8 cellular contexts compared by ENCODE assay signal in the genomic region with DNA sequence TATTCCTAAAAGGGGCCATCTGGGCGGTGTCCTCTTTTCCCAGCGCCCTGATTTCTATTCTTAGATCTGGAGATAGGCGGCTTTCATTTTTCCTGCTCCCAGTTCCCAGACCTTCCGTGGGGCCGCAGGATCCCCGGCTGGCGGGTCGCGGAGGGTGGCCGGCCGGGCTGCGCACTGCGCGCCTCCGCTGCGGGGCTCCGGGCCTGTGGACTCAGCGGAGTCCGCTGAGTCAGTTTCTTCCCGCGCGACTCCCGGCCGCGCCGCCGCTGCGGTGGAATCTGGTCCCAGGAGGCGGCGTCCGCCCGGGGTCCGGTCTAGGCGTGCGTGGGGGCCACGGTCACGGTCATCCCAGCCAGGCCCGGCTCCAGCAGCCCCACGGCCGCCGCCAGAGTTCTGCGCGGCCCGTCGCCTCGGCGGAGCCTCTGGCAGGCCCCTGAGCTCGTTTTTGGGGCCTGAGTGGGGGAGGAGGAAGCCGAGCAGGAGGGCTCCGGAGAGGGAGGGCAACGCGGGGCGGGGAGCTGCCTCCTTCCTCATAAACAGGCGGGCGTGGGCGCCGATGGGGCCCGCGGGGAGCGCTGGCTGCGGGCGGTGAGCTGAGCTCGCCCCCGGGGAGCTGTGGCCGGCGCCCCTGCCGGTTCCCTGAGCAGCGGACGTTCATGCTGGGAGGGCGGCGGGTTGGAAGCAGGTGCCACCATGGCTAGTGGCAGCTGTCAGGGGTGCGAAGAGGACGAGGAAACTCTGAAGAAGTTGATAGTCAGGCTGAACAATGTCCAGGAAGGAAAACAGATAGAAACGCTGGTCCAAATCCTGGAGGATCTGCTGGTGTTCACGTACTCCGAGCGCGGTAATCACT. TPM values are rescaled to one million over a fixed set of nuclear protein-coding genes. Genes with fewer than 3 reads are reported as not detected.
DNase-seq lines count a peak whose midpoint lies in the region; ATAC-seq and TF ChIP-seq lines count a peak whose summit lies in the region.

Gene LRRK2, plus strand, starts transcription at position 559 of the 853 bp plus-strand sequence. Its CDS starts 135 bp downstream, at position 694.

- H3K36me3 Mint-ChIP-seq in chondrocyte (ENCODE audit: low read depth), result no peaks in the 10 kb centered on the region

- no peak for TF ChIP-seq RAD21 in Ishikawa (IDR thresholded peaks at IDR 0.05; ENCODE audit: low read depth)

- peak within 1 kb of the TSS; percentile 60 for H3K4me3 Mint-ChIP-seq in chondrocyte (ENCODE audit: unreplicated experiment)

- TF ChIP-seq EP300 in Ishikawa (IDR thresholded peaks at IDR 0.05; ENCODE audit: borderline replicate concordance), result no peak

- peaks cover 10% of the 10 kb centered on the region for H3K4me1 Mint-ChIP-seq in chondrocyte (ENCODE audit: low read depth)

- DNase-seq in ELR (ENCODE audit: low read depth), result peak; percentile 66
- DNase-seq in chondrocyte (ENCODE audit: low spot score), result peak; percentile 75
- peak; percentile 89 for DNase-seq in left kidney (ENCODE audit: low read depth, low spot score)
- peak; percentile 26 for DNase-seq in stimulated activated CD4-positive, alpha-beta T cell treated with anti-CD3 and anti-CD28 coated beads, Interleukin-4, amount 100 ng/mL, for 1 hour
- DNase-seq in NCI-H2029 treated with DMSO at 0.1 percent for 48 hours (lab: John Stamatoyannopoulos, UW), result no peak

- peak; percentile 44 for TF ChIP-seq CTCF in chondrocyte (IDR thresholded peaks at IDR 0.05)

- peak; percentile 48 for ATAC-seq in GM21576 (IDR thresholded peaks at IDR 0.05; ENCODE audit: unreplicated experiment)
- peak; percentile 46 to 67 for ATAC-seq in activated CD4-positive, CD25-positive, alpha-beta regulatory T cell treated with anti-CD3 and anti-CD28 coated beads, Interleukin-2, amount 50 U/mL, for 24 hours

- peaks cover 33% of the 10 kb centered on the region for H3K27me3 Mint-ChIP-seq in chondrocyte (ENCODE audit: low read depth)

- H3K27ac Mint-ChIP-seq in chondrocyte (ENCODE audit: unreplicated experiment), result no peak within 1 kb of the TSS

- H3K9me3 Mint-ChIP-seq in chondrocyte (ENCODE audit: low read depth), result peaks cover 2% of the 10 kb centered on the region

TF ChIP-seq in Ishikawa, 13 proteins besides CTCF, POLR2A, EP300 and RAD21:
- TF ChIP-seq TAF1 (IDR thresholded peaks at IDR 0.05; ENCODE audit: low read depth) (peak; percentile 15), USF1 (IDR thresholded peaks at IDR 0.05) (no peak; the same call in 1 of the 2 replicates), TEAD4 (IDR thresholded peaks at IDR 0.05) (peak; percentile 27; the same call in 1 of the 2 replicates), FOXM1 (IDR thresholded peaks at IDR 0.05; ENCODE audit: borderline replicate concordance, low read depth) (no peak), CEBPB (IDR thresholded peaks at IDR 0.05) (no peak), ZBTB7A (IDR thresholded peaks at IDR 0.05; ENCODE audit: low read depth) (0 out of 2 replicates have a peak, but pooled peaks have one; percentile 58), EGR1 (IDR thresholded peaks at IDR 0.05) (no peak), CREB1 (IDR thresholded peaks at IDR 0.05; ENCODE audit: low read depth) (no peak), YY1 (IDR thresholded peaks at IDR 0.05; ENCODE audit: low read depth) (peak; percentile 59; the same call in 1 of the 2 replicates), TCF12 (IDR thresholded peaks at IDR 0.05; ENCODE audit: low read depth) (peak; percentile 65), NFIC (IDR thresholded peaks at IDR 0.05) (peak; percentile 28; the same call in 1 of the 2 replicates)
- TF ChIP-seq, protein P1, sequence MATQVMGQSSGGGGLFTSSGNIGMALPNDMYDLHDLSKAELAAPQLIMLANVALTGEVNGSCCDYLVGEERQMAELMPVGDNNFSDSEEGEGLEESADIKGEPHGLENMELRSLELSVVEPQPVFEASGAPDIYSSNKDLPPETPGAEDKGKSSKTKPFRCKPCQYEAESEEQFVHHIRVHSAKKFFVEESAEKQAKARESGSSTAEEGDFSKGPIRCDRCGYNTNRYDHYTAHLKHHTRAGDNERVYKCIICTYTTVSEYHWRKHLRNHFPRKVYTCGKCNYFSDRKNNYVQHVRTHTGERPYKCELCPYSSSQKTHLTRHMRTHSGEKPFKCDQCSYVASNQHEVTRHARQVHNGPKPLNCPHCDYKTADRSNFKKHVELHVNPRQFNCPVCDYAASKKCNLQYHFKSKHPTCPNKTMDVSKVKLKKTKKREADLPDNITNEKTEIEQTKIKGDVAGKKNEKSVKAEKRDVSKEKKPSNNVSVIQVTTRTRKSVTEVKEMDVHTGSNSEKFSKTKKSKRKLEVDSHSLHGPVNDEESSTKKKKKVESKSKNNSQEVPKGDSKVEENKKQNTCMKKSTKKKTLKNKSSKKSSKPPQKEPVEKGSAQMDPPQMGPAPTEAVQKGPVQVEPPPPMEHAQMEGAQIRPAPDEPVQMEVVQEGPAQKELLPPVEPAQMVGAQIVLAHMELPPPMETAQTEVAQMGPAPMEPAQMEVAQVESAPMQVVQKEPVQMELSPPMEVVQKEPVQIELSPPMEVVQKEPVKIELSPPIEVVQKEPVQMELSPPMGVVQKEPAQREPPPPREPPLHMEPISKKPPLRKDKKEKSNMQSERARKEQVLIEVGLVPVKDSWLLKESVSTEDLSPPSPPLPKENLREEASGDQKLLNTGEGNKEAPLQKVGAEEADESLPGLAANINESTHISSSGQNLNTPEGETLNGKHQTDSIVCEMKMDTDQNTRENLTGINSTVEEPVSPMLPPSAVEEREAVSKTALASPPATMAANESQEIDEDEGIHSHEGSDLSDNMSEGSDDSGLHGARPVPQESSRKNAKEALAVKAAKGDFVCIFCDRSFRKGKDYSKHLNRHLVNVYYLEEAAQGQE (IDR thresholded peaks at IDR 0.05; ENCODE audit: low read depth), result peak; percentile 34; the same call in 1 of the 2 replicates
- TF ChIP-seq, protein P2, sequence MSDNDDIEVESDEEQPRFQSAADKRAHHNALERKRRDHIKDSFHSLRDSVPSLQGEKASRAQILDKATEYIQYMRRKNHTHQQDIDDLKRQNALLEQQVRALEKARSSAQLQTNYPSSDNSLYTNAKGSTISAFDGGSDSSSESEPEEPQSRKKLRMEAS (IDR thresholded peaks at IDR 0.05), result peak; percentile 97
TF ChIP-seq in Ishikawa: peak in this region for 8.

RNA-seq across cellular contexts. Expression of gene LRRK2, which starts in this region (rescaled TPM):
- 0.05 to 0.36 TPM (median 0.35 TPM) in 3 replicates for total RNA-seq in chondrocyte

Comparison
In these comparisons a context has a peak if more than half of its experiments do, and no peak if none do; other contexts are left out.
1. Peak in DNase-seq in chondrocyte; RNA of the gene not detected or under 1 TPM.